Comparison of ENCODE assay signal across 12 cellular contexts in genomic region chr9:97527626-97528528, GRCh38. TPM values are rescaled to one million over a fixed set of nuclear protein-coding genes. Genes with fewer than 3 reads are reported as not detected.
DNase-seq lines count a peak whose midpoint lies in the region; FAIRE-seq and TF ChIP-seq lines count a peak whose summit lies in the region.
"Had no signal": no experiment of that assay in that cellular context is flagged by ENCODE, and none has a peak within 500 bp of the region (broad histone marks: within the 10 kb centered on the region; RNA-seq: fewer than 3 reads in every experiment).

No MANE protein-coding gene starts in this region.

- H3K27ac ChIP-seq in astrocyte (ENCODE audit: low read depth, low read length), result no peak overlapping the region
- H3K27ac ChIP-seq in transverse colon, result peak overlapping the region in 3 of 4 donors; percentile 67 to 87 (median 68)

- H3K4me1 ChIP-seq in astrocyte (ENCODE audit: insufficient read depth, low read length) (no peaks in the 10 kb centered on the region), transverse colon (peaks cover 4 to 23% (median 10%) of the 10 kb centered on the region in 4 donors)

- FAIRE-seq in astrocyte (lab: Jason Lieb, UNC), result no peak
- FAIRE-seq: A204.1, colon had no signal

- H3K4me1 Mint-ChIP-seq in T-helper 1 cell treated with Interleukin-12 subunit alpha and Interleukin-12 subunit beta and Interleukin-4 antibody, amounts not matched to agents 30 μg/mL and 1 μg/mL, for 36 hours (ENCODE audit: low read depth), result peaks cover 14% of the 10 kb centered on the region
- peaks cover 2% of the 10 kb centered on the region for H3K4me1 Mint-ChIP-seq in astrocyte (ENCODE audit: low read depth, unreplicated experiment)
- peaks cover 29% of the 10 kb centered on the region for H3K4me1 Mint-ChIP-seq in mesothelial cell of epicardium

- H3K9ac ChIP-seq in astrocyte (ENCODE audit: low read length), result no peak overlapping the region

- 87 to 100% methylated on average over 1 to 18 of the region's 18 CpGs for WGBS in transverse colon (ENCODE audit: low coverage in 1 of 2), 2 donors

- H2AFZ ChIP-seq in astrocyte (ENCODE audit: low read depth, low read length), result no peak overlapping the region

- in situ Hi-C loops in transverse colon (cut with MboI; ENCODE audit: low pct_ligation_motif_present in 1 of 4, low pct_unique_long_range_greater_than_20kb in 1 of 4, low sequenced_read_pairs in 3 of 4), result no loop called here

- no peaks in the 10 kb centered on the region for H4K20me1 ChIP-seq in astrocyte (ENCODE audit: insufficient read depth, low read length)

- H3K27me3 Mint-ChIP-seq in T-helper 1 cell treated with Interleukin-12 subunit alpha and Interleukin-12 subunit beta and Interleukin-4 antibody, amounts not matched to agents 30 μg/mL and 1 μg/mL, for 36 hours (ENCODE audit: low read depth), result peaks cover 5% of the 10 kb centered on the region
- peaks cover 41% of the 10 kb centered on the region for H3K27me3 Mint-ChIP-seq in astrocyte (ENCODE audit: low read depth, unreplicated experiment)
- peaks cover 3% of the 10 kb centered on the region for H3K27me3 Mint-ChIP-seq in mesothelial cell of epicardium (ENCODE audit: low read depth)

- TF ChIP-seq CTCF in astrocyte (IDR thresholded peaks at IDR 0.05; ENCODE audit: insufficient read depth, low read depth, low read length), result no peak
- no peak for TF ChIP-seq CTCF in mesothelial cell of epicardium (IDR thresholded peaks at IDR 0.05; ENCODE audit: unreplicated experiment)
- TF ChIP-seq CTCF in transverse colon (IDR thresholded peaks at IDR 0.05), result no peak

- peak overlapping the region; percentile 52 for H3K27ac Mint-ChIP-seq in T-helper 1 cell treated with Interleukin-12 subunit alpha and Interleukin-12 subunit beta and Interleukin-4 antibody, amounts not matched to agents 30 μg/mL and 1 μg/mL, for 36 hours
- H3K27ac Mint-ChIP-seq in astrocyte (ENCODE audit: unreplicated experiment) (peak overlapping the region; percentile 42), mesothelial cell of epicardium (peak overlapping the region; percentile 87)

- peaks cover 2% of the 10 kb centered on the region for H3K27me3 ChIP-seq in astrocyte (ENCODE audit: insufficient read depth, low read length)
- H3K27me3 ChIP-seq in transverse colon, result no peaks in the 10 kb centered on the region

- H3K4me3 ChIP-seq in astrocyte (ENCODE audit: insufficient read depth, low read depth, low read length) (no peak overlapping the region), transverse colon (no peak overlapping the region)

- no peaks in the 10 kb centered on the region for H3K36me3 ChIP-seq in astrocyte (ENCODE audit: insufficient read depth, low read length)
- H3K36me3 ChIP-seq in transverse colon, result no peaks in the 10 kb centered on the region

- H3K4me2 ChIP-seq in astrocyte (ENCODE audit: low read length), result no peak overlapping the region

- no peaks in the 10 kb centered on the region for H3K9me3 Mint-ChIP-seq in T-helper 1 cell treated with Interleukin-12 subunit alpha and Interleukin-12 subunit beta and Interleukin-4 antibody, amounts not matched to agents 30 μg/mL and 1 μg/mL, for 36 hours
- H3K9me3 Mint-ChIP-seq in astrocyte (ENCODE audit: unreplicated experiment) (no peaks in the 10 kb centered on the region), mesothelial cell of epicardium (no peaks in the 10 kb centered on the region)

- H3K9me3 ChIP-seq in astrocyte (ENCODE audit: insufficient read depth, low read depth, low read length), result no peaks in the 10 kb centered on the region
- no peaks in the 10 kb centered on the region for H3K9me3 ChIP-seq in transverse colon

- H3K4me3 Mint-ChIP-seq in T-helper 1 cell treated with Interleukin-12 subunit alpha and Interleukin-12 subunit beta and Interleukin-4 antibody, amounts not matched to agents 30 μg/mL and 1 μg/mL, for 36 hours, result no peak overlapping the region
- H3K4me3 Mint-ChIP-seq in astrocyte (ENCODE audit: unreplicated experiment) (no peak overlapping the region), mesothelial cell of epicardium (no peak overlapping the region)

- TF ChIP-seq POLR2A in transverse colon (IDR thresholded peaks at IDR 0.05), result no peak

- intact Hi-C loops in transverse colon (cut with DNase I; ENCODE audit: low total_unique reads), result no loop called here

- no peaks in the 10 kb centered on the region for H3K36me3 Mint-ChIP-seq in T-helper 1 cell treated with Interleukin-12 subunit alpha and Interleukin-12 subunit beta and Interleukin-4 antibody, amounts not matched to agents 30 μg/mL and 1 μg/mL, for 36 hours (ENCODE audit: low read depth)
- H3K36me3 Mint-ChIP-seq in astrocyte (ENCODE audit: low read depth, unreplicated experiment) (no peaks in the 10 kb centered on the region), mesothelial cell of epicardium (no peaks in the 10 kb centered on the region)

- no peaks in the 10 kb centered on the region for H3K79me2 ChIP-seq in astrocyte (ENCODE audit: insufficient read depth, low read length)

- no peak for TF ChIP-seq EP300 in transverse colon (IDR thresholded peaks at IDR 0.05; ENCODE audit: low read depth)

- no peak for DNase-seq in T-helper 1 cell
- no peak for DNase-seq in astrocyte (ENCODE audit: low read depth)
- DNase-seq in mesothelial cell of epicardium (ENCODE audit: low spot score in 2 of 2, unreplicated experiment in 2 of 2), result no peak
- no peak for DNase-seq in transverse colon
- DNase-seq in DMS 273 treated with DMSO at 0.1 percent for 48 hours (lab: John Stamatoyannopoulos, UW), result no peak
- DNase-seq in central memory CD4-positive, alpha-beta T cell, result no peak
- DNase-seq in DMS53 treated with DMSO at 0.1 percent for 48 hours (lab: John Stamatoyannopoulos, UW; ENCODE audit: unreplicated experiment), result no peak
- DNase-seq: NCI-H446 treated with DMSO at 0.1 percent for 48 hours, SHP77 had no signal

RNA-seq across cellular contexts. Expression of gene TMOD1, which starts 26.4 kb away (rescaled TPM):
- 0.24 and 0.48 TPM in 2 replicates for total RNA-seq in astrocyte
- 0.49 to 0.66 TPM (median 0.59 TPM) in 3 replicates for total RNA-seq in mesothelial cell of epicardium
- 10 to 100 TPM in 1 of 4 donors, 1 to 10 TPM in 3; 4.2 to 11.6 (median 7.1) TPM for total RNA-seq in transverse colon
